Comparison of ENCODE assay signal across 19 cellular contexts in genomic region chr11:68016904-68017817, GRCh38. TPM values are rescaled to one million over a fixed set of nuclear protein-coding genes. Genes with fewer than 3 reads are reported as not detected.
DNase-seq lines count a peak whose midpoint lies in the region; ATAC-seq and TF ChIP-seq lines count a peak whose summit lies in the region.
"Had no signal": no experiment of that assay in that cellular context is flagged by ENCODE, and none has a peak within 500 bp of the region (broad histone marks: within the 10 kb centered on the region; RNA-seq: fewer than 3 reads in every experiment).

No MANE protein-coding gene starts in this region.

- no peak for ATAC-seq in GM19463 (IDR thresholded peaks at IDR 0.05; ENCODE audit: unreplicated experiment)
- ATAC-seq: foreskin keratinocyte, right cardiac atrium had no signal

- TF ChIP-seq CTCF in neural progenitor cell (IDR thresholded peaks at IDR 0.05) (no peak), ascending aorta (IDR thresholded peaks at IDR 0.05) (no peak)

- H3K27me3 Mint-ChIP-seq in neural progenitor cell (ENCODE audit: insufficient read depth, low read depth) = peaks cover 2% of the 10 kb centered on the region

- no peak overlapping the region for H2AFZ ChIP-seq in neural progenitor cell (replicated peaks)

- H3K4me1 ChIP-seq in neural progenitor cell (peaks cover 9% of the 10 kb centered on the region), ascending aorta (peaks cover 0 to 9% of the 10 kb centered on the region in 2 donors)

- H3K79me2 ChIP-seq in neural progenitor cell (ENCODE audit: low read depth) = no peaks in the 10 kb centered on the region

- H3K9ac ChIP-seq in neural progenitor cell = no peak overlapping the region

- no peaks in the 10 kb centered on the region for H3K9me3 Mint-ChIP-seq in neural progenitor cell

- H3K9me3 ChIP-seq in neural progenitor cell (ENCODE audit: low read depth) (no peaks in the 10 kb centered on the region), ascending aorta (no peaks in the 10 kb centered on the region)
- H3K9me3 ChIP-seq: BE2C, transverse colon had no signal

- no peak for TF ChIP-seq EP300 in Ishikawa (IDR thresholded peaks at IDR 0.05; ENCODE audit: borderline replicate concordance)

- H3K27ac ChIP-seq in neural progenitor cell (no peak overlapping the region), ascending aorta (no peak overlapping the region)
- H3K27ac ChIP-seq: cardiac muscle cell, foreskin keratinocyte had no signal

- intact Hi-C loops in ascending aorta (cut with DNase I) = loop anchor here (10.0 kb wide), 1 partner anchor 428 kb away; no protein-coding TSS in a partner anchor

- no peaks in the 10 kb centered on the region for H4K20me1 ChIP-seq in neural progenitor cell (ENCODE audit: low read depth)

- H3F3A ChIP-seq in neural progenitor cell (ENCODE audit: low read depth) = peaks cover 8% of the 10 kb centered on the region

- peaks cover 51% of the 10 kb centered on the region for H3K4me1 Mint-ChIP-seq in neural progenitor cell

- no peak overlapping the region for H3K4me3 Mint-ChIP-seq in neural progenitor cell

- peak overlapping the region; percentile 91 for H3K27ac Mint-ChIP-seq in neural progenitor cell

- H3K4me2 ChIP-seq in neural progenitor cell = no peak overlapping the region

- no peak for TF ChIP-seq RAD21 in Ishikawa (IDR thresholded peaks at IDR 0.05; ENCODE audit: low read depth)

- peak; percentile 69 for DNase-seq in COLO829 (ENCODE audit: low spot score)
- DNase-seq in erythroblast (lab: John Stamatoyannopoulos, UW) = peak; percentile 24 to 45
- DNase-seq in neural progenitor cell (ENCODE audit: low spot score) = no peak
- no peak for DNase-seq in H4 (ENCODE audit: low spot score)
- DNase-seq in T1000 (lab: John Stamatoyannopoulos, UW) = no peak
- no peak for DNase-seq in ascending aorta (ENCODE audit: low spot score in 2 of 2)
- DNase-seq: effector memory CD4-positive, alpha-beta T cell; EL; foreskin keratinocyte; Kasumi-1; NCI-H187; SHP77 treated with DMSO at 0.1 percent for 48 hours; transverse colon had no signal

- H3K4me3 ChIP-seq in neural progenitor cell (no peak overlapping the region), ascending aorta (no peak overlapping the region)
- H3K4me3 ChIP-seq: cardiac muscle cell, transverse colon had no signal

- H3K36me3 ChIP-seq in neural progenitor cell (no peaks in the 10 kb centered on the region), ascending aorta (no peaks in the 10 kb centered on the region)
- H3K36me3 ChIP-seq: BE2C, cardiac muscle cell, transverse colon had no signal

- peak; percentile 37 for TF ChIP-seq POLR2A in erythroblast (IDR thresholded peaks at IDR 0.05; ENCODE audit: low read length)

- no peaks in the 10 kb centered on the region for H3K36me3 Mint-ChIP-seq in neural progenitor cell

- H3K27me3 ChIP-seq in neural progenitor cell (no peaks in the 10 kb centered on the region), ascending aorta (no peaks in the 10 kb centered on the region)
- H3K27me3 ChIP-seq: BE2C, cardiac muscle cell, foreskin keratinocyte, transverse colon had no signal

TF ChIP-seq in Ishikawa, 13 proteins besides CTCF, POLR2A, EP300 and RAD21:
- TF ChIP-seq CREB1 (IDR thresholded peaks at IDR 0.05; ENCODE audit: low read depth) (no peak), TAF1 (IDR thresholded peaks at IDR 0.05; ENCODE audit: low read depth) (no peak), NFIC (IDR thresholded peaks at IDR 0.05) (no peak), USF1 (IDR thresholded peaks at IDR 0.05) (peak; percentile 88), CEBPB (IDR thresholded peaks at IDR 0.05) (peak; percentile 18; the same call in 1 of the 2 replicates), FOXM1 (IDR thresholded peaks at IDR 0.05; ENCODE audit: borderline replicate concordance, low read depth) (no peak), MAX (IDR thresholded peaks at IDR 0.05) (no peak; the same call in 1 of the 2 replicates), REST (IDR thresholded peaks at IDR 0.05; ENCODE audit: low read depth) (no peak), TEAD4 (IDR thresholded peaks at IDR 0.05) (no peak), EGR1 (IDR thresholded peaks at IDR 0.05) (no peak), YY1 (IDR thresholded peaks at IDR 0.05; ENCODE audit: low read depth) (no peak), ZBTB7A (IDR thresholded peaks at IDR 0.05; ENCODE audit: low read depth) (no peak), TCF12 (IDR thresholded peaks at IDR 0.05; ENCODE audit: low read depth) (no peak)

RNA-seq across cellular contexts. Expression of gene ALDH3B1, which starts 7.0 kb away (rescaled TPM):
- 0.12 TPM in 1 of 2 replicates, not detected in the other for total RNA-seq in neural progenitor cell (ENCODE audit: low replicate concordance)
- 17.0 and 19.9 TPM in 2 replicates for total RNA-seq in H4 (2014; rRNA removed; shearing (Covaris generic))
- 42.8 TPM for total RNA-seq in ascending aorta
- total RNA-seq: activated CD8-positive, alpha-beta memory T cell treated with anti-CD3 and anti-CD28 coated beads for 36 hours; foreskin keratinocyte had no signal

RNA-seq across cellular contexts. Expression of gene UNC93B1, which starts 13.3 kb away (rescaled TPM):
- total RNA-seq in neural progenitor cell (ENCODE audit: low replicate concordance) = 8.8 and 11.1 TPM in 2 replicates
- 28.0 and 28.7 TPM in 2 replicates for total RNA-seq in H4 (2014; rRNA removed; shearing (Covaris generic))
- 74.7 TPM for total RNA-seq in ascending aorta

RNA-seq across cellular contexts. Expression of gene NDUFS8, which starts 13.3 kb away (rescaled TPM):
- total RNA-seq in neural progenitor cell (ENCODE audit: low replicate concordance) (46.7 and 149 TPM in 2 replicates), ascending aorta (316 TPM)
- 138 and 167 TPM in 2 replicates for total RNA-seq in H4 (2014; rRNA removed; shearing (Covaris generic))

RNA-seq across cellular contexts. Expression of gene TCIRG1, which starts 21.7 kb away (rescaled TPM):
- total RNA-seq in neural progenitor cell (ENCODE audit: low replicate concordance) (10.7 and 19.4 TPM in 2 replicates), ascending aorta (385 TPM)
- total RNA-seq in H4 (2014; rRNA removed; shearing (Covaris generic)) = 12.5 and 13.1 TPM in 2 replicates

Comparison
In these comparisons a context has a peak if more than half of its experiments do, and no peak if none do; other contexts are left out.
1. DNase-seq: peak in COLO829 (single experiment) and erythroblast (2 of 2); none in neural progenitor cell (single experiment), H4 (single experiment), T1000 (single experiment) and ascending aorta (0 of 2).
2. RNA of gene ALDH3B1, which starts 7.0 kb away (total RNA-seq): 42.8 TPM in ascending aorta (single experiment) and 17.0 to 19.9 TPM in H4; 0.12 TPM in neural progenitor cell; every median in the first group is over 10 times any median in the second.